9 cellular contexts compared by ENCODE assay signal in the genomic region with DNA sequence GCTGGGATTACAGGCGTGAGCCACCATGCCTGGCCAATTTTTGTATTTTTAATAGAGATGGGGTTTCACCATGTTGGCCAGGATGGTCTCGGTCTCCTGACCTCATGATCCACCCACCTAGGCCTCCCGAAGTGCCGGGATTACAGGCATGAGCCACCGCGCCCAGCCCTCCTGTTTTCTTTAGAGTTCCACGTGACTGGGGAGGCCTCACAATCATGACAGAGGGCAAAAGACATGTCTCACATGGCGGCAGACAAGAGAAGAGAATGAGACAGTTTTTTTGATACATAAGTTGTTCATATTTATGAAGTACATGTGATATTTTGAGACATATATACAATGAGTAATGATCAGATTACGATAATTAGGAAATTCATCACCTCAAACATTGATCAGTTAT. TPM values are rescaled to one million over a fixed set of nuclear protein-coding genes. Genes with fewer than 3 reads are reported as not detected.
"Had no signal": no experiment of that assay in that cellular context is flagged by ENCODE, and none has a peak within 500 bp of the region (broad histone marks: within the 10 kb centered on the region; RNA-seq: fewer than 3 reads in every experiment).

No MANE protein-coding gene starts in this region.

RNA-seq across cellular contexts. Expression of a gene that starts 6.8 kb away (rescaled TPM):
- total RNA-seq: OCI-LY7, PC-3, PC-9, Peyer's patch, Right ventricle myocardium inferior, SJCRH30, SJSA1, SK-MEL-5 had no signal
- polyA plus RNA-seq: SK-N-SH had no signal
